In genomic region chr1:10415211-10415930, GRCh38 we compare ENCODE assay signal across 10 cellular contexts. TPM values are rescaled to one million over a fixed set of nuclear protein-coding genes. Genes with fewer than 3 reads are reported as not detected.
DNase-seq lines count a peak whose midpoint lies in the region; ATAC-seq and TF ChIP-seq lines count a peak whose summit lies in the region.
"Had no signal": no experiment of that assay in that cellular context is flagged by ENCODE, and none has a peak within 500 bp of the region (broad histone marks: within the 10 kb centered on the region; RNA-seq: fewer than 3 reads in every experiment).

No MANE protein-coding gene starts in this region.

- no peak for TF ChIP-seq EP300 in ovary (IDR thresholded peaks at IDR 0.05)

- no peak for TF ChIP-seq POLR2A in ovary (IDR thresholded peaks at IDR 0.05)

- H3K4me1 ChIP-seq in skeletal muscle satellite cell (ENCODE audit: control insufficient read depth, insufficient read depth, low read length) (peaks cover 9% of the 10 kb centered on the region), ovary (ENCODE audit: insufficient read depth) (no peaks in the 10 kb centered on the region)
- H3K4me1 ChIP-seq: Peyer's patch had no signal

- H3K27me3 Mint-ChIP-seq in T-helper 17 cell = no peaks in the 10 kb centered on the region

- H3K27ac Mint-ChIP-seq in T-helper 17 cell = no peak overlapping the region

- DNase-seq in H4 (ENCODE audit: low spot score) (peak; percentile 91), T-helper 17 cell (no peak), foreskin fibroblast (peak; percentile 26 to 43), ovary (no peak), NCI-H128 (lab: John Stamatoyannopoulos, UW; ENCODE audit: unreplicated experiment) (no peak)
- DNase-seq in NK-92 treated with Interleukin-12 subunit alpha and Interleukin-12 subunit beta, amount 100 ng/mL, for 24 hours (lab: John Stamatoyannopoulos, UW) = no peak

- H3K4me2 ChIP-seq in skeletal muscle satellite cell (ENCODE audit: low read length) = no peak overlapping the region

- H3K9me3 ChIP-seq in T-helper 17 cell (ENCODE audit: control insufficient read depth, low read length, poor library complexity, severe bottlenecking) (no peaks in the 10 kb centered on the region), skeletal muscle satellite cell (replicated peaks; ENCODE audit: low read length) (no peaks in the 10 kb centered on the region), ovary (no peaks in the 10 kb centered on the region)
- H3K9me3 ChIP-seq: Peyer's patch had no signal

- no peak for TF ChIP-seq CTCF in foreskin fibroblast (IDR thresholded peaks at IDR 0.05; ENCODE audit: low read depth, low read length)
- TF ChIP-seq CTCF in ovary (IDR thresholded peaks at IDR 0.05) = no peak

- peaks cover 17% of the 10 kb centered on the region for H3K36me3 Mint-ChIP-seq in T-helper 17 cell (ENCODE audit: low read depth)

- H3K36me3 ChIP-seq in skeletal muscle satellite cell (ENCODE audit: insufficient read depth, low read length) (peaks cover 86% of the 10 kb centered on the region), ovary (no peaks in the 10 kb centered on the region)

- peaks cover 3% of the 10 kb centered on the region for H3K4me1 Mint-ChIP-seq in T-helper 17 cell

- intact Hi-C loops in ovary (cut with DNase I) = no loop called here

- 82 to 86% (median 84%) methylated on average over 6 of the region's 6 CpGs for WGBS in ovary, 3 donors

- ATAC-seq in T-helper 17 cell (peak; percentile 59), GM18519 (IDR thresholded peaks at IDR 0.05; ENCODE audit: low FRiP score, unreplicated experiment) (no peak)

- no peak overlapping the region for H3K4me3 ChIP-seq in foreskin fibroblast (ENCODE audit: low read depth in 1 of 2, low read length in 2 of 2)
- H3K4me3 ChIP-seq in skeletal muscle satellite cell (ENCODE audit: low read length) = no peak overlapping the region
- H3K4me3 ChIP-seq in ovary = no peak overlapping the region
- H3K4me3 ChIP-seq: Peyer's patch had no signal

- peak overlapping the region; percentile 53 for H3K9ac ChIP-seq in skeletal muscle satellite cell (ENCODE audit: low read depth, low read length)

- no peak overlapping the region for H3K27ac ChIP-seq in ovary

- H3K27me3 ChIP-seq in skeletal muscle satellite cell (ENCODE audit: control insufficient read depth, insufficient read depth, low read length) = no peaks in the 10 kb centered on the region
- H3K27me3 ChIP-seq in ovary = no peaks in the 10 kb centered on the region
- H3K27me3 ChIP-seq: Peyer's patch had no signal

- no peak overlapping the region for H3K4me3 Mint-ChIP-seq in T-helper 17 cell

RNA-seq across cellular contexts. Expression of gene CENPS, which starts 14.9 kb away (rescaled TPM):
- 24.5 and 31.4 TPM in 2 replicates for total RNA-seq in H4 (2014; rRNA removed; shearing (Covaris generic))
- 1 to 10 TPM; 3.8 to 6.3 TPM for total RNA-seq in T-helper 17 cell
- total RNA-seq in skeletal muscle satellite cell (2012; rRNA removed) = 13.4 and 16.4 TPM in 2 replicates
- 10 to 100 TPM in 3 of 7 donors, 1 to 10 TPM in 4; 1.5 to 13.6 (median 9.8) TPM for total RNA-seq in ovary
- polyA plus RNA-seq in ovary = 10 to 100 TPM; 10.5 to 12.3 TPM

RNA-seq across cellular contexts. Expression of gene PGD, which starts 16.5 kb away (rescaled TPM):
- 119 and 198 TPM in 2 replicates for total RNA-seq in H4 (2014; rRNA removed; shearing (Covaris generic))
- total RNA-seq in T-helper 17 cell = 10 to 100 TPM; 22.7 to 40.0 TPM
- 88.9 and 132 TPM in 2 replicates for total RNA-seq in skeletal muscle satellite cell (2012; rRNA removed)
- 10 to 100 TPM; 32.0 to 93.5 (median 52.8) TPM for total RNA-seq in ovary
- 100 to 1,000 TPM in 1 of 2 donors, 10 to 100 TPM in 1; 49.9 to 149 TPM for polyA plus RNA-seq in ovary

RNA-seq across cellular contexts. Expression of gene CORT, which starts 34.5 kb away (rescaled TPM):
- 0.41 TPM in 1 of 2 replicates, not detected in the other for total RNA-seq in H4 (2014; rRNA removed; shearing (Covaris generic))
- total RNA-seq in T-helper 17 cell (under 1 TPM; 0.42 to 0.52 TPM), ovary (under 1 TPM in 4 of 7 donors, not detected in 3; 0.23 to 0.51 (median 0.44) TPM)
- 0.22 and 0.25 TPM in 2 replicates for total RNA-seq in skeletal muscle satellite cell (2012; rRNA removed)
- under 1 TPM in 1 of 2 donors, not detected in 1; 0.11 TPM for polyA plus RNA-seq in ovary
- total RNA-seq: kidney epithelial cell had no signal

RNA-seq across cellular contexts. Expression of gene DFFA, which starts 57.0 kb away (rescaled TPM):
- total RNA-seq in H4 (2014; rRNA removed; shearing (Covaris generic)) = 28.8 and 36.8 TPM in 2 replicates
- 10 to 100 TPM; 14.6 to 15.1 TPM for total RNA-seq in T-helper 17 cell
- total RNA-seq in skeletal muscle satellite cell (2012; rRNA removed) = 34.0 and 36.5 TPM in 2 replicates
- 10 to 100 TPM; 14.8 to 37.4 (median 33.0) TPM for total RNA-seq in ovary
- polyA plus RNA-seq in ovary = 10 to 100 TPM; 17.7 to 36.7 TPM

RNA-seq across cellular contexts. Expression of gene PEX14, which starts 59.4 kb away (rescaled TPM):
- total RNA-seq in H4 (2014; rRNA removed; shearing (Covaris generic)) = 9.3 and 14.0 TPM in 2 replicates
- total RNA-seq in T-helper 17 cell = 10 to 100 TPM; 16.0 TPM
- total RNA-seq in skeletal muscle satellite cell (2012; rRNA removed) = 14.7 and 16.2 TPM in 2 replicates
- 10 to 100 TPM in 6 of 7 donors, 1 to 10 TPM in 1; 7.5 to 22.9 (median 16.7) TPM for total RNA-seq in ovary
- 10 to 100 TPM in 1 of 2 donors, 1 to 10 TPM in 1; 3.3 to 19.6 TPM for polyA plus RNA-seq in ovary

Comparison
In these comparisons a context has a peak if more than half of its experiments do, and no peak if none do; other contexts are left out.
1. DNase-seq: peak in H4 (single experiment) and foreskin fibroblast (2 of 2); none in T-helper 17 cell (0 of 3), NK-92 treated with Interleukin-12 subunit alpha and Interleukin-12 subunit beta, amount 100 ng/mL, for 24 hours (single experiment), ovary (0 of 5) and NCI-H128 (single experiment).